ENCODE assay signal across 1 cellular context in genomic region chr12:46260913-46261476, GRCh38.
TF ChIP-seq lines count a peak whose summit lies in the region.

No MANE protein-coding gene starts in this region.

TF ChIP-seq in GM23338, 12 proteins besides CTCF, POLR2A, EP300 and RAD21 (continued from another document):
- no peak for TF ChIP-seq REST (IDR thresholded peaks at IDR 0.05; ENCODE audit: unreplicated experiment)
- no peak for TF ChIP-seq EZH2 (IDR thresholded peaks at IDR 0.05; ENCODE audit: low read depth, unreplicated experiment)
- no peak for TF ChIP-seq POLR2AphosphoS5 (IDR thresholded peaks at IDR 0.05; ENCODE audit: low read depth)
- TF ChIP-seq ZNF462 (CRISPR knock-in tag; IDR thresholded peaks at IDR 0.05) = no peak
- no peak for TF ChIP-seq CREB1 (CRISPR knock-in tag; IDR thresholded peaks at IDR 0.05; ENCODE audit: low read depth)
- no peak for TF ChIP-seq NANOG (IDR thresholded peaks at IDR 0.05; ENCODE audit: borderline replicate concordance)
TF ChIP-seq in GM23338: peak in this region for 0.
